ENCODE assay signal across 1 cellular context in the genomic region with DNA sequence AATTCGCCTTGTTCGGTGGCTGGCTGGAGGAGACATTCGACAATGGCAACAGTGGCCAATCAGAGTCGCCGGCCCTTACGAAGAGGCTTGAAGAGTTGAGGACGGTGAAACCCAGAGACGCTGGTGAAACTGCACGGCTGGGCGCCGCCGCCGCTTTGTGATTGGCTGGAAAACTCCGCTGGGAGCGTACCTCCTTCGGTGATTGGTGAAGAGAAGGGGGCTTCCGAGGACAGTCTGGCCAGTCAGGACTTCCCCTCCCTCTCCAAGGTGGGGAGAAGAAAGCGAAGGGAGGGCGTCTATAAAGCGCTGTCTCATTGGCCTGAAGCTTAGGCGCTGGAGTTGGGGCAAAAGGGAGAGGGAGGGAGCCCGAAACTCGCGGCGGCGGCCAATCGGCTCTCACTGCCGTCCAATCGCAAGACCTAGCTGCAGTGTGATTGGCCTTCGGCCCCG.
TF ChIP-seq lines count a peak whose summit lies in the region.

No MANE protein-coding gene starts in this region.

TF ChIP-seq in endothelial cell of umbilical vein, 7 proteins besides CTCF, POLR2A, EP300 and RAD21:
- TF ChIP-seq JUN (IDR thresholded peaks at IDR 0.05; ENCODE audit: borderline replicate concordance, insufficient read depth, insufficient read length, low read depth) = no peak
- no peak for TF ChIP-seq MYC (IDR thresholded peaks at IDR 0.05; ENCODE audit: low read depth, low read length)
- no peak for TF ChIP-seq FOS (IDR thresholded peaks at IDR 0.05; ENCODE audit: borderline replicate concordance, insufficient read depth, low read length)
- no peak for TF ChIP-seq POLR2AphosphoS5 (IDR thresholded peaks at IDR 0.05; ENCODE audit: insufficient read depth, low read depth, low read length)
- peak; percentile 85 for TF ChIP-seq EZH2 (IDR thresholded peaks at IDR 0.05; ENCODE audit: borderline replicate concordance, low read depth, low read length, severe bottlenecking)
